ENCODE assay signal across 11 cellular contexts in genomic region chr10:35050556-35050955, GRCh38.
"Had no signal": no experiment of that assay in that cellular context is flagged by ENCODE, and none has a peak within 500 bp of the region (broad histone marks: within the 10 kb centered on the region; RNA-seq: fewer than 3 reads in every experiment).

No MANE protein-coding gene starts in this region.

- DNase-seq: effector memory CD4-positive, alpha-beta T cell; gastrocnemius medialis; heart right ventricle; hypothalamus; kidney glomerular epithelial cell; mammary epithelial cell; naive thymus-derived CD4-positive, alpha-beta T cell; nephron progenitor cell; sigmoid colon; stimulated activated naive CD4-positive, alpha-beta T cell treated with Interleukin-2 at 50 U/mL for 16 hours; trophoblast cell had no signal

- H3K9me3 Mint-ChIP-seq: naive thymus-derived CD4-positive, alpha-beta T cell; nephron progenitor cell had no signal

- ATAC-seq: gastrocnemius medialis; heart right ventricle; naive thymus-derived CD4-positive, alpha-beta T cell had no signal

- H3K4me1 Mint-ChIP-seq: nephron progenitor cell had no signal

- H3K4me3 Mint-ChIP-seq: naive thymus-derived CD4-positive, alpha-beta T cell; nephron progenitor cell had no signal

- H3K27me3 Mint-ChIP-seq: naive thymus-derived CD4-positive, alpha-beta T cell had no signal
